ENCODE assay signal across 10 cellular contexts in genomic region chr6:7479801-7480266, GRCh38.
DNase-seq lines count a peak whose midpoint lies in the region; TF ChIP-seq lines count a peak whose summit lies in the region.
"Had no signal": no experiment of that assay in that cellular context is flagged by ENCODE, and none has a peak within 500 bp of the region (broad histone marks: within the 10 kb centered on the region; RNA-seq: fewer than 3 reads in every experiment).

No MANE protein-coding gene starts in this region.

- H3K9me3 ChIP-seq in left ventricle myocardium inferior (replicated peaks) (no peaks in the 10 kb centered on the region), thyroid gland (no peaks in the 10 kb centered on the region)
- H3K9me3 ChIP-seq: spleen had no signal

- peak in 1 of 2 donors; percentile 61 for TF ChIP-seq POLR2A in thyroid gland (IDR thresholded peaks at IDR 0.05)

- H3K4me1 ChIP-seq in left ventricle myocardium inferior (no peaks in the 10 kb centered on the region), thyroid gland (peaks cover 0 to 7% of the 10 kb centered on the region in 2 donors)
- H3K4me1 ChIP-seq: spleen had no signal

- H3K4me3 Mint-ChIP-seq in activated naive CD4-positive, alpha-beta T cell treated with anti-CD3 and anti-CD28 coated beads for 36 hours = no peak overlapping the region

- no peak overlapping the region for H3K27ac Mint-ChIP-seq in activated naive CD4-positive, alpha-beta T cell treated with anti-CD3 and anti-CD28 coated beads for 36 hours

- H3K36me3 ChIP-seq in left ventricle myocardium inferior (no peaks in the 10 kb centered on the region), thyroid gland (no peaks in the 10 kb centered on the region)
- H3K36me3 ChIP-seq: spleen had no signal

- no peaks in the 10 kb centered on the region for H3K36me3 Mint-ChIP-seq in activated naive CD4-positive, alpha-beta T cell treated with anti-CD3 and anti-CD28 coated beads for 36 hours (ENCODE audit: low read depth)

- peak; percentile 33 to 84 (median 68) for DNase-seq in NCI-H1417 (lab: John Stamatoyannopoulos, UW)
- DNase-seq in NCI-H1417 treated with DMSO at 0.1 percent for 48 hours (lab: John Stamatoyannopoulos, UW) = no peak
- peak; percentile 19 for DNase-seq in SW480 (ENCODE audit: low spot score)
- no peak for DNase-seq in left ventricle myocardium inferior
- DNase-seq in thyroid gland = peak; percentile 54 to 62
- no peak for DNase-seq in NAMALWA (ENCODE audit: low spot score)
- DNase-seq in activated naive CD4-positive, alpha-beta T cell treated with anti-CD3 and anti-CD28 coated beads for 36 hours = no peak
- no peak for DNase-seq in SHP77 treated with DMSO at 0.1 percent for 48 hours (lab: John Stamatoyannopoulos, UW)
- DNase-seq: activated naive CD4-positive, alpha-beta T cell; spleen had no signal

- H3K27me3 Mint-ChIP-seq in activated naive CD4-positive, alpha-beta T cell treated with anti-CD3 and anti-CD28 coated beads for 36 hours (ENCODE audit: low read depth) = no peaks in the 10 kb centered on the region

- CTCF ChIA-PET in activated naive CD4-positive, alpha-beta T cell treated with anti-CD3 and anti-CD28 coated beads for 36 hours (lab: Charles Lee) = interaction anchor here (0.7 kb wide), 1 partner anchor 241 kb away, joined by 3 read pairs; no protein-coding TSS in a partner anchor

- TF ChIP-seq CTCF in left ventricle myocardium inferior (IDR thresholded peaks at IDR 0.05; ENCODE audit: borderline replicate concordance) (no peak), thyroid gland (IDR thresholded peaks at IDR 0.05) (no peak)

- no peaks in the 10 kb centered on the region for H3K4me1 Mint-ChIP-seq in activated naive CD4-positive, alpha-beta T cell treated with anti-CD3 and anti-CD28 coated beads for 36 hours (ENCODE audit: low read depth)

- no peaks in the 10 kb centered on the region for H3K9me3 Mint-ChIP-seq in activated naive CD4-positive, alpha-beta T cell treated with anti-CD3 and anti-CD28 coated beads for 36 hours

- H3K27me3 ChIP-seq in left ventricle myocardium inferior (ENCODE audit: low read depth) (no peaks in the 10 kb centered on the region), thyroid gland (no peaks in the 10 kb centered on the region)
- H3K27me3 ChIP-seq: spleen had no signal

- peak overlapping the region; percentile 39 for H3K4me3 ChIP-seq in left ventricle myocardium inferior
- no peak overlapping the region for H3K4me3 ChIP-seq in thyroid gland (replicated peaks in 1 of 3)

- WGBS in thyroid gland, 2 donors = 35% methylated on average over 12 of the region's 12 CpGs

- H3K27ac ChIP-seq in left ventricle myocardium inferior (replicated peaks) = no peak overlapping the region
- peak overlapping the region in 1 of 3 donors; percentile 15 for H3K27ac ChIP-seq in thyroid gland
- H3K27ac ChIP-seq: spleen had no signal

- intact Hi-C loops in left ventricle myocardium inferior (cut with micrococcal nuclease) (no loop called here), thyroid gland (cut with DNase I) (no loop called here)
- intact Hi-C loops in activated naive CD4-positive, alpha-beta T cell treated with anti-CD3 and anti-CD28 coated beads for 36 hours (cut with micrococcal nuclease) = no loop called here

Comparison
In these comparisons a context has a peak if more than half of its experiments do, and no peak if none do; other contexts are left out.
1. DNase-seq: peak in NCI-H1417 (3 of 3), SW480 (single experiment) and thyroid gland (2 of 2); none in NCI-H1417 treated with DMSO at 0.1 percent for 48 hours (single experiment), left ventricle myocardium inferior (single experiment), NAMALWA (single experiment), activated naive CD4-positive, alpha-beta T cell treated with anti-CD3 and anti-CD28 coated beads for 36 hours (single experiment) and SHP77 treated with DMSO at 0.1 percent for 48 hours (single experiment).